ENCODE assay signal across 9 cellular contexts in genomic region chr10:93751832-93752231, GRCh38. TPM values are rescaled to one million over a fixed set of nuclear protein-coding genes. Genes with fewer than 3 reads are reported as not detected.
DNase-seq lines count a peak whose midpoint lies in the region; ATAC-seq lines count a peak whose summit lies in the region.
"Had no signal": no experiment of that assay in that cellular context is flagged by ENCODE, and none has a peak within 500 bp of the region (broad histone marks: within the 10 kb centered on the region; RNA-seq: fewer than 3 reads in every experiment).

No MANE protein-coding gene starts in this region.

- ATAC-seq in GM19452 (IDR thresholded peaks at IDR 0.05; ENCODE audit: unreplicated experiment), result no peak

- H3K9me3 Mint-ChIP-seq in dendritic cell treated with granulocyte-macrophage colony-stimulating factor and Interleukin-4, amounts not matched to agents 40 ng/mL and 50 ng/mL, for 4 days, result no peaks in the 10 kb centered on the region

- H3K4me3 Mint-ChIP-seq in dendritic cell treated with granulocyte-macrophage colony-stimulating factor and Interleukin-4, amounts not matched to agents 40 ng/mL and 50 ng/mL, for 4 days, result peak overlapping the region; percentile 23

- peaks cover 19% of the 10 kb centered on the region for H3K27me3 Mint-ChIP-seq in dendritic cell treated with granulocyte-macrophage colony-stimulating factor and Interleukin-4, amounts not matched to agents 40 ng/mL and 50 ng/mL, for 4 days

- in situ Hi-C loops in Caki2 (cut with HindIII; ENCODE audit: low pct_unique_long_range_greater_than_20kb, low sequenced_read_pairs), result no loop called here

- no peaks in the 10 kb centered on the region for H3K9me3 ChIP-seq in muscle layer of duodenum (ENCODE audit: control insufficient read depth in 1 of 2, low read length in 2 of 2)

- no peaks in the 10 kb centered on the region for H3K27me3 ChIP-seq in muscle layer of duodenum (ENCODE audit: low read depth, low read length)

- H3K4me1 ChIP-seq in muscle layer of duodenum (ENCODE audit: control insufficient read depth in 1 of 2, insufficient read depth in 2 of 2, low read length in 2 of 2), result peaks cover 9 to 36% of the 10 kb centered on the region in 2 donors

- H3K36me3 ChIP-seq in muscle layer of duodenum (ENCODE audit: control insufficient read depth in 1 of 2, insufficient read depth in 2 of 2, low read length in 2 of 2), result no peaks in the 10 kb centered on the region

- intact Hi-C loops in dendritic cell treated with granulocyte-macrophage colony-stimulating factor and Interleukin-4, amounts not matched to agents 40 ng/mL and 50 ng/mL, for 4 days (cut with micrococcal nuclease), result loop anchor here (2.0 kb wide), 1 partner anchor 49 kb away; the partner anchor contains the start of gene FRA10AC1

- H3K36me3 Mint-ChIP-seq in dendritic cell treated with granulocyte-macrophage colony-stimulating factor and Interleukin-4, amounts not matched to agents 40 ng/mL and 50 ng/mL, for 4 days (ENCODE audit: low read depth), result no peaks in the 10 kb centered on the region

- H3K27ac Mint-ChIP-seq in dendritic cell treated with granulocyte-macrophage colony-stimulating factor and Interleukin-4, amounts not matched to agents 40 ng/mL and 50 ng/mL, for 4 days, result no peak overlapping the region

- peak overlapping the region; percentile 39 to 52 for H3K4me3 ChIP-seq in muscle layer of duodenum (ENCODE audit: low read depth in 1 of 2, low read length in 2 of 2)

- peaks cover 14% of the 10 kb centered on the region for H3K4me1 Mint-ChIP-seq in dendritic cell treated with granulocyte-macrophage colony-stimulating factor and Interleukin-4, amounts not matched to agents 40 ng/mL and 50 ng/mL, for 4 days (ENCODE audit: low read depth)

- no peak overlapping the region for H3K27ac ChIP-seq in muscle layer of duodenum (ENCODE audit: low read length)
- H3K27ac ChIP-seq: epithelial cell of prostate had no signal

- peak; percentile 35 for DNase-seq in Caki2 (ENCODE audit: low read depth)
- DNase-seq in Kasumi-1 (lab: John Stamatoyannopoulos, UW), result peak; percentile 23 to 28
- DNase-seq in SKM-1 (lab: John Stamatoyannopoulos, UW; ENCODE audit: unreplicated experiment), result no peak
- DNase-seq in KG1 (lab: John Stamatoyannopoulos, UW), result no peak
- DNase-seq in cerebellar nuclear complex (lab: John Stamatoyannopoulos, UW), result no peak

RNA-seq across cellular contexts. Expression of gene LGI1, which starts 5.9 kb away (rescaled TPM):
- total RNA-seq in Caki2 (2014; rRNA removed; shearing (Covaris generic); ENCODE audit: low replicate concordance), result not detected in 2 replicates

RNA-seq across cellular contexts. Expression of gene FRA10AC1, which starts 49.4 kb away (rescaled TPM):
- total RNA-seq in Caki2 (2014; rRNA removed; shearing (Covaris generic); ENCODE audit: low replicate concordance), result 0.67 and 3.9 TPM in 2 replicates

Comparison
In these comparisons a context has a peak if more than half of its experiments do, and no peak if none do; other contexts are left out.
1. DNase-seq: peak in Caki2 (single experiment) and Kasumi-1 (2 of 2); none in SKM-1 (single experiment), KG1 (single experiment) and cerebellar nuclear complex (0 of 2).